In genomic region chr16:48385272-48385953, GRCh38 we compare ENCODE assay signal across 8 cellular contexts. TPM values are rescaled to one million over a fixed set of nuclear protein-coding genes. Genes with fewer than 3 reads are reported as not detected.
A peak's percentile ranks its signal among the peaks of the same experiment; 100 is the strongest.
DNase-seq lines count a peak whose midpoint lies in the region; ATAC-seq and TF ChIP-seq lines count a peak whose summit lies in the region.

Gene SIAH1 (minus strand): TSS chr16:48385413. CDS start chr16:48362428, 22,985 bp downstream.

- peak within 1 kb of the TSS; percentile 100 for H3K27ac ChIP-seq in lung (ENCODE audit: low read depth in 1 of 2, low read length in 1 of 2)

- peak within 1 kb of the TSS; percentile 88 for H3K4me3 Mint-ChIP-seq in activated CD4-positive, alpha-beta memory T cell treated with anti-CD3 and anti-CD28 coated beads, Interleukin-2, amount 10 ng/mL, durations not matched to agents 7 days and 5 days

- TF ChIP-seq CTCF in AG10803 (conservative IDR thresholded peaks at IDR 0.05; ENCODE audit: low read length) = no peak
- no peak for TF ChIP-seq CTCF in lung (IDR thresholded peaks at IDR 0.05; ENCODE audit: control extremely low read depth, extremely low read depth)

- H3K27ac Mint-ChIP-seq in activated CD4-positive, alpha-beta memory T cell treated with anti-CD3 and anti-CD28 coated beads, Interleukin-2, amount 10 ng/mL, durations not matched to agents 7 days and 5 days = peak within 1 kb of the TSS; percentile 85

- no peaks in the 10 kb centered on the region for H3K27me3 Mint-ChIP-seq in activated CD4-positive, alpha-beta memory T cell treated with anti-CD3 and anti-CD28 coated beads, Interleukin-2, amount 10 ng/mL, durations not matched to agents 7 days and 5 days

- CTCF ChIA-PET in activated CD4-positive, alpha-beta memory T cell treated with anti-CD3 and anti-CD28 coated beads, Interleukin-2, amount 10 ng/mL, durations not matched to agents 7 days and 5 days (lab: Charles Lee) = interaction anchor here (0.9 to 1.4 kb wide), 5 partner anchors 19 to 1244 kb away, joined by 3 to 5 read pairs (median 3); no protein-coding TSS in a partner anchor

- peaks cover 23% of the 10 kb centered on the region for H3K4me1 Mint-ChIP-seq in activated CD4-positive, alpha-beta memory T cell treated with anti-CD3 and anti-CD28 coated beads, Interleukin-2, amount 10 ng/mL, durations not matched to agents 7 days and 5 days

- H3K4me3 ChIP-seq in AG10803 (ENCODE audit: low read length) = peak within 1 kb of the TSS; percentile 87
- H3K4me3 ChIP-seq in lung = peak within 1 kb of the TSS; percentile 87

- in situ Hi-C loops in GM18951 (cut with MboI; ENCODE audit: low sequenced_read_pairs, unreplicated experiment) = no loop called here

- H3K36me3 Mint-ChIP-seq in activated CD4-positive, alpha-beta memory T cell treated with anti-CD3 and anti-CD28 coated beads, Interleukin-2, amount 10 ng/mL, durations not matched to agents 7 days and 5 days (ENCODE audit: low read depth) = peaks cover 7% of the 10 kb centered on the region

- no peaks in the 10 kb centered on the region for H3K36me3 ChIP-seq in lung (ENCODE audit: control insufficient read depth in 2 of 2, insufficient read depth in 2 of 2, low read length in 2 of 2)

- H3K4me1 ChIP-seq in lung (ENCODE audit: control insufficient read depth in 2 of 2, insufficient read depth in 2 of 2, low read length in 2 of 2) = peaks cover 9 to 12% of the 10 kb centered on the region in 2 donors

- ATAC-seq in HG03159 (IDR thresholded peaks at IDR 0.05; ENCODE audit: unreplicated experiment) = peak; percentile 67
- peak; percentile 92 for ATAC-seq in lung (ENCODE audit: insufficient read depth, low FRiP score)

- H3K9me3 Mint-ChIP-seq in activated CD4-positive, alpha-beta memory T cell treated with anti-CD3 and anti-CD28 coated beads, Interleukin-2, amount 10 ng/mL, durations not matched to agents 7 days and 5 days = no peaks in the 10 kb centered on the region

- POLR2A ChIA-PET in activated CD4-positive, alpha-beta memory T cell treated with anti-CD3 and anti-CD28 coated beads, Interleukin-2, amount 10 ng/mL, durations not matched to agents 7 days and 5 days (lab: Charles Lee) = interaction anchor here (0.7 to 4.0 kb wide), 19 partner anchors 9 to 243 kb away, joined by 3 to 79 read pairs (median 4); partner anchors contain the start of genes LONP2 and N4BP1

- H3K27me3 ChIP-seq in lung (ENCODE audit: control insufficient read depth, insufficient read depth) = no peaks in the 10 kb centered on the region

- no peaks in the 10 kb centered on the region for H3K9me3 ChIP-seq in lung (ENCODE audit: control insufficient read depth in 2 of 2, insufficient read depth in 1 of 2, low read length in 1 of 2)

- peak; percentile 95 for TF ChIP-seq POLR2A in GM18951 (IDR thresholded peaks at IDR 0.05; ENCODE audit: extremely low read depth, insufficient read depth, insufficient read length)

- peak; percentile 77 for DNase-seq in AG10803 (ENCODE audit: low read depth)
- DNase-seq in NCI-H82 (lab: John Stamatoyannopoulos, UW) = peak; percentile 85
- DNase-seq in activated CD4-positive, alpha-beta memory T cell treated with anti-CD3 and anti-CD28 coated beads, Interleukin-2, amount 10 ng/mL, durations not matched to agents 7 days and 5 days = peak; percentile 88
- DNase-seq in ecto neural progenitor cell (ENCODE audit: low spot score) = peak; percentile 93
- DNase-seq in lung (ENCODE audit: low spot score) = peak; percentile 81
- DNase-seq in stimulated activated CD4-positive, alpha-beta T cell treated with anti-CD3 and anti-CD28 coated beads, TNF-alpha, amount 100 ng/mL, for 24 hours (ENCODE audit: low read depth in 3 of 3) = peak; percentile 64 to 83 (median 81)

- 0 to 1% methylated on average over 69 to 96 of the region's 96 CpGs for WGBS in lung, 2 donors

RNA-seq across cellular contexts. Expression of gene SIAH1, which starts in this region (rescaled TPM):
- 10 to 100 TPM; 16.1 to 16.5 TPM for total RNA-seq in activated CD4-positive, alpha-beta memory T cell treated with anti-CD3 and anti-CD28 coated beads, Interleukin-2, amount 10 ng/mL, durations not matched to agents 7 days and 5 days
- total RNA-seq in lung = 10 to 100 TPM; 22.3 to 53.2 TPM
- polyA plus RNA-seq in lung = 10 to 100 TPM; 15.6 to 16.0 TPM

Comparison
In these comparisons a context has a peak if more than half of its experiments do, and no peak if none do; other contexts are left out.
1. Peak in every context shown above with its lines: DNase-seq, ATAC-seq, H3K4me3 ChIP-seq and H3K27ac ChIP-seq.